Comparison of ENCODE assay signal across 2 cellular contexts in the genomic region with DNA sequence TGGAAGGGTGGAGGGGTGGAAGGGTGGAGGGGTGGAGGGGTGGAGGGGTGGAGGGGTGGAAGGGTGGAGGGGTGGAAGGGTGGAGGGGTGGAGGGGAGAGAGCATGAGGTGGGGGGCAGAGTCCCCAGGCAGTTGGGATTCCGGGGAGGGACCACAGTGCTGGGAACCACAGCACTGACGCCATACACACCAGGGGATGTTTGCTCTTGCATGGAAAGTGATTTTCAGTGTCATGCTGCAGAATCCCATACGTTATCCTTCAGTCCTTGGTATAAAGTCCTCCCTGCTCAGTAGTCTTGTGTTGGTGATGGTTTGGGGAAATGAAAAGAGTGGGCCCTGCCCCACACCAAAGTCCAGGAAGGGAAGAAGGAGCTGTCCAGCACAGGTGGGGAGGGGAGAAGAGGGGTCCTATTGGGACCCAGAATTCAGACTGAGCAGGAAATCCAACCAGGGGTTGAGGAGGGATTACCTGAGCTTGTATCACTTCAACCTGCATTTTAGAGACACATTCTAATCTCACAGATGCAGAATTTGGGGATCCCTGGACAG.
TF ChIP-seq lines count a peak whose summit lies in the region.

No MANE protein-coding gene starts in this region.

TF ChIP-seq in HepG2, 621 proteins besides CTCF, POLR2A, EP300 and RAD21:
- TF ChIP-seq IRX3 (CRISPR knock-in tag; IDR thresholded peaks at IDR 0.05; ENCODE audit: borderline replicate concordance, low read depth) = no peak
- TF ChIP-seq, protein P1, sequence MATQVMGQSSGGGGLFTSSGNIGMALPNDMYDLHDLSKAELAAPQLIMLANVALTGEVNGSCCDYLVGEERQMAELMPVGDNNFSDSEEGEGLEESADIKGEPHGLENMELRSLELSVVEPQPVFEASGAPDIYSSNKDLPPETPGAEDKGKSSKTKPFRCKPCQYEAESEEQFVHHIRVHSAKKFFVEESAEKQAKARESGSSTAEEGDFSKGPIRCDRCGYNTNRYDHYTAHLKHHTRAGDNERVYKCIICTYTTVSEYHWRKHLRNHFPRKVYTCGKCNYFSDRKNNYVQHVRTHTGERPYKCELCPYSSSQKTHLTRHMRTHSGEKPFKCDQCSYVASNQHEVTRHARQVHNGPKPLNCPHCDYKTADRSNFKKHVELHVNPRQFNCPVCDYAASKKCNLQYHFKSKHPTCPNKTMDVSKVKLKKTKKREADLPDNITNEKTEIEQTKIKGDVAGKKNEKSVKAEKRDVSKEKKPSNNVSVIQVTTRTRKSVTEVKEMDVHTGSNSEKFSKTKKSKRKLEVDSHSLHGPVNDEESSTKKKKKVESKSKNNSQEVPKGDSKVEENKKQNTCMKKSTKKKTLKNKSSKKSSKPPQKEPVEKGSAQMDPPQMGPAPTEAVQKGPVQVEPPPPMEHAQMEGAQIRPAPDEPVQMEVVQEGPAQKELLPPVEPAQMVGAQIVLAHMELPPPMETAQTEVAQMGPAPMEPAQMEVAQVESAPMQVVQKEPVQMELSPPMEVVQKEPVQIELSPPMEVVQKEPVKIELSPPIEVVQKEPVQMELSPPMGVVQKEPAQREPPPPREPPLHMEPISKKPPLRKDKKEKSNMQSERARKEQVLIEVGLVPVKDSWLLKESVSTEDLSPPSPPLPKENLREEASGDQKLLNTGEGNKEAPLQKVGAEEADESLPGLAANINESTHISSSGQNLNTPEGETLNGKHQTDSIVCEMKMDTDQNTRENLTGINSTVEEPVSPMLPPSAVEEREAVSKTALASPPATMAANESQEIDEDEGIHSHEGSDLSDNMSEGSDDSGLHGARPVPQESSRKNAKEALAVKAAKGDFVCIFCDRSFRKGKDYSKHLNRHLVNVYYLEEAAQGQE (IDR thresholded peaks at IDR 0.05; ENCODE audit: borderline replicate concordance in 1 of 2, low read depth in 1 of 2, low read length in 2 of 2) = peak in 1 of 2 experiments; percentile 66; a peak in 3 of 4 replicates
- TF ChIP-seq HNRNPK (IDR thresholded peaks at IDR 0.05; ENCODE audit: low read depth, low read length, poor library complexity, severe bottlenecking) = peak; percentile 22

TF ChIP-seq in GM12878, 131 proteins besides CTCF, POLR2A, EP300 and RAD21:
- TF ChIP-seq NBN (IDR thresholded peaks at IDR 0.05) (no peak), POLR2AphosphoS5 (IDR thresholded peaks at IDR 0.05; ENCODE audit: low read length) (no peak)
- TF ChIP-seq, protein P1 (IDR thresholded peaks at IDR 0.05; ENCODE audit: low read depth, low read length) = 0 out of 2 replicates have a peak, but pooled peaks have one; percentile 33
